Comparison of ENCODE assay signal across 18 cellular contexts in the genomic region with DNA sequence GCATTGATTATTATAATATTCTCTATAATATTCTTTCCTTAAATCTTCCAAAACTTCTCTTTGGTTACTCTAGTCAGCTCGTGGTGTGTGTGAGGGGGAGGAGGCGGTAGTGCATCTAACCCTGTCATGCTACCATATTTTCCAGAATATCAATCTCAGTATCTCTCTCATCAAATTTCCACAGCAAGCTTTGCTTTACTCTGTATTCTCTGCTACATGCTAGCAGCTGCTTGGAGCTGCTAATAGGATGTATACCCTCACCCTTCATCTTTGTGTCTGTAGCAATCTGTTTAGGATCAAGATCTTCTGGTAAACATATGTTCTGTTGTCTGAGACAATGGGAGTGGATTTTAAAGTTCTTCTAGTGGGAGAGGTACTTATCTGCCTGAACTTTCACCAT.
DNase-seq lines count a peak whose midpoint lies in the region; ATAC-seq and TF ChIP-seq lines count a peak whose summit lies in the region.
"Had no signal": no experiment of that assay in that cellular context is flagged by ENCODE, and none has a peak within 500 bp of the region (broad histone marks: within the 10 kb centered on the region; RNA-seq: fewer than 3 reads in every experiment).

No MANE protein-coding gene starts in this region.

- ATAC-seq in SK-N-SH treated with all-trans-retinoic acid at 6 μM for 48 hours (no peak), GM21723 (IDR thresholded peaks at IDR 0.05; ENCODE audit: unreplicated experiment) (no peak), GM19023 (IDR thresholded peaks at IDR 0.05; ENCODE audit: unreplicated experiment) (no peak)
- ATAC-seq: GM23338 had no signal

- WGBS in SK-N-SH (ENCODE audit: low lambda C conversion rate) = 9% methylated on average over 2 of the region's 2 CpGs

- TF ChIP-seq CTCF in SK-N-SH (IDR thresholded peaks at IDR 0.05) = no peak

- no peak overlapping the region for H3K9ac ChIP-seq in SK-N-SH
- H3K9ac ChIP-seq: BLaER1 had no signal

- peaks cover 35% of the 10 kb centered on the region for H3K9me3 Mint-ChIP-seq in activated T-helper 2 cell treated with anti-CD3 and anti-CD28 coated beads, Interferon-gamma antibody, Interleukin-2, Interleukin-4, amounts not matched to agents 10 μg/mL and 5 μg/mL and 100 μg/mL, durations not matched to agents 14 hours and 24 hours and 36 hours
- H3K9me3 Mint-ChIP-seq: GM23338 had no signal

- no peak for TF ChIP-seq EP300 in SK-N-SH (IDR thresholded peaks at IDR 0.05; ENCODE audit: borderline replicate concordance in 1 of 2, low read depth in 1 of 2, low read length in 1 of 2)

- no peaks in the 10 kb centered on the region for H3F3A ChIP-seq in SK-N-SH (replicated peaks; ENCODE audit: insufficient read depth)

- no peak for TF ChIP-seq RAD21 in SK-N-SH (IDR thresholded peaks at IDR 0.05; ENCODE audit: low read length)

- H4K20me1 ChIP-seq in SK-N-SH (ENCODE audit: insufficient read depth) = no peaks in the 10 kb centered on the region
- H4K20me1 ChIP-seq: BLaER1 had no signal

- POLR2A ChIA-PET in SK-N-SH (lab: Yijun Ruan, JAX) = no interaction called here

- no peaks in the 10 kb centered on the region for H3K36me3 Mint-ChIP-seq in activated T-helper 2 cell treated with anti-CD3 and anti-CD28 coated beads, Interferon-gamma antibody, Interleukin-2, Interleukin-4, amounts not matched to agents 10 μg/mL and 5 μg/mL and 100 μg/mL, durations not matched to agents 14 hours and 24 hours and 36 hours (ENCODE audit: low read depth)
- H3K36me3 Mint-ChIP-seq: CD14-positive monocyte; CD4-positive, alpha-beta memory T cell had no signal

- H3K27me3 Mint-ChIP-seq in activated T-helper 2 cell treated with anti-CD3 and anti-CD28 coated beads, Interferon-gamma antibody, Interleukin-2, Interleukin-4, amounts not matched to agents 10 μg/mL and 5 μg/mL and 100 μg/mL, durations not matched to agents 14 hours and 24 hours and 36 hours (ENCODE audit: low read depth) = no peaks in the 10 kb centered on the region
- H3K27me3 Mint-ChIP-seq: CD4-positive, alpha-beta memory T cell had no signal

- CTCF ChIA-PET in SK-N-SH (lab: Yijun Ruan, JAX) = no interaction called here

- H3K4me1 Mint-ChIP-seq in activated T-helper 2 cell treated with anti-CD3 and anti-CD28 coated beads, Interferon-gamma antibody, Interleukin-2, Interleukin-4, amounts not matched to agents 10 μg/mL and 5 μg/mL and 100 μg/mL, durations not matched to agents 14 hours and 24 hours and 36 hours (ENCODE audit: low read depth) = no peaks in the 10 kb centered on the region
- H3K4me1 Mint-ChIP-seq: CD14-positive monocyte; CD4-positive, alpha-beta memory T cell; GM23338 had no signal

- intact Hi-C loops in activated T-helper 2 cell treated with anti-CD3 and anti-CD28 coated beads, Interferon-gamma antibody, Interleukin-2, Interleukin-4, amounts not matched to agents 10 μg/mL and 5 μg/mL and 100 μg/mL, durations not matched to agents 14 hours and 24 hours and 36 hours (cut with micrococcal nuclease) = no loop called here

- H3K27ac ChIP-seq in SK-N-SH (ENCODE audit: low read depth in 2 of 2, low read length in 1 of 2) = no peak overlapping the region
- H3K27ac ChIP-seq: BLaER1, HL-60 had no signal

- H3K9me2 ChIP-seq in SK-N-SH = no peaks in the 10 kb centered on the region

- no peak overlapping the region for H3K4me2 ChIP-seq in SK-N-SH
- H3K4me2 ChIP-seq: BLaER1, GM23338 had no signal

- H3K9me3 ChIP-seq in SK-N-SH = no peaks in the 10 kb centered on the region
- H3K9me3 ChIP-seq: BLaER1 had no signal

- no peak overlapping the region for H3K4me3 Mint-ChIP-seq in activated T-helper 2 cell treated with anti-CD3 and anti-CD28 coated beads, Interferon-gamma antibody, Interleukin-2, Interleukin-4, amounts not matched to agents 10 μg/mL and 5 μg/mL and 100 μg/mL, durations not matched to agents 14 hours and 24 hours and 36 hours (ENCODE audit: low read depth)
- H3K4me3 Mint-ChIP-seq: CD14-positive monocyte; CD4-positive, alpha-beta memory T cell; GM23338 had no signal

- no peaks in the 10 kb centered on the region for H3K27me3 ChIP-seq in SK-N-SH (ENCODE audit: insufficient read depth)
- H3K27me3 ChIP-seq: BLaER1 had no signal

- H3K79me2 ChIP-seq in SK-N-SH (ENCODE audit: insufficient read depth) = no peaks in the 10 kb centered on the region

- H3K4me3 ChIP-seq in SK-N-SH (ENCODE audit: low read depth in 2 of 2, low read length in 1 of 2) = no peak overlapping the region
- H3K4me3 ChIP-seq: BLaER1, GM23338 had no signal

- no peaks in the 10 kb centered on the region for H3K4me1 ChIP-seq in SK-N-SH (ENCODE audit: control insufficient read depth in 1 of 2, insufficient read depth in 2 of 2, low read depth in 1 of 2, low read length in 1 of 2)
- H3K4me1 ChIP-seq: BLaER1 had no signal

- no peak overlapping the region for H2AFZ ChIP-seq in SK-N-SH (ENCODE audit: low read depth)
- H2AFZ ChIP-seq: GM23338 had no signal

- DNase-seq in SK-N-SH (peak; percentile 3), NCI-H82 treated with DMSO at 0.1 percent for 48 hours (lab: John Stamatoyannopoulos, UW; ENCODE audit: unreplicated experiment) (peak; percentile 98), left kidney (ENCODE audit: low read depth, low spot score) (peak; percentile 2)
- no peak for DNase-seq in activated T-helper 2 cell treated with anti-CD3 and anti-CD28 coated beads, Interferon-gamma antibody, Interleukin-2, Interleukin-4, amounts not matched to agents 10 μg/mL and 5 μg/mL and 100 μg/mL, durations not matched to agents 14 hours and 24 hours and 36 hours (ENCODE audit: low spot score)
- DNase-seq: 8988T; CD4-positive, alpha-beta memory T cell; DMS 273 treated with DMSO at 0.1 percent for 48 hours; DMS53; DND-41; EL; HCEC 1CT had no signal

- H3K36me3 ChIP-seq in SK-N-SH (replicated peaks in 1 of 2; ENCODE audit: control insufficient read depth in 1 of 2, insufficient read depth in 2 of 2, low read length in 1 of 2) = no peaks in the 10 kb centered on the region
- H3K36me3 ChIP-seq: BLaER1 had no signal

- H3K27ac Mint-ChIP-seq in activated T-helper 2 cell treated with anti-CD3 and anti-CD28 coated beads, Interferon-gamma antibody, Interleukin-2, Interleukin-4, amounts not matched to agents 10 μg/mL and 5 μg/mL and 100 μg/mL, durations not matched to agents 14 hours and 24 hours and 36 hours = no peak overlapping the region
- H3K27ac Mint-ChIP-seq: CD14-positive monocyte; CD4-positive, alpha-beta memory T cell; GM23338 had no signal

TF ChIP-seq in SK-N-SH, 30 proteins besides CTCF, POLR2A, EP300 and RAD21 (continues in another document):
- TF ChIP-seq NRF1 (IDR thresholded peaks at IDR 0.05; ENCODE audit: low read depth, low read length) (no peak), TCF12 (IDR thresholded peaks at IDR 0.05) (no peak), RCOR1 (IDR thresholded peaks at IDR 0.05; ENCODE audit: low read length) (no peak), EZH2phosphoT487 (IDR thresholded peaks at IDR 0.05; ENCODE audit: borderline replicate concordance, low read depth) (no peak), TAF1 (IDR thresholded peaks at IDR 0.05; ENCODE audit: borderline replicate concordance, low read depth, low read length) (no peak), NFIC (IDR thresholded peaks at IDR 0.05; ENCODE audit: borderline replicate concordance) (no peak), FOXJ3 (CRISPR knock-in tag; IDR thresholded peaks at IDR 0.05) (no peak), RFX5 (IDR thresholded peaks at IDR 0.05; ENCODE audit: low read length) (no peak), CHD2 (IDR thresholded peaks at IDR 0.05; ENCODE audit: low read length, partially characterized antibody) (no peak), FOSL2 (IDR thresholded peaks at IDR 0.05; ENCODE audit: borderline replicate concordance, low read depth) (no peak)
- TF ChIP-seq, protein P1, sequence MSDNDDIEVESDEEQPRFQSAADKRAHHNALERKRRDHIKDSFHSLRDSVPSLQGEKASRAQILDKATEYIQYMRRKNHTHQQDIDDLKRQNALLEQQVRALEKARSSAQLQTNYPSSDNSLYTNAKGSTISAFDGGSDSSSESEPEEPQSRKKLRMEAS (IDR thresholded peaks at IDR 0.05; ENCODE audit: low read depth) = no peak

TF ChIP-seq in SK-N-SH treated with all-trans-retinoic acid at 6 μM for 48 hours, 23 proteins besides CTCF, POLR2A, EP300 and RAD21 (continues in another document):
- TF ChIP-seq ZC3H10 (CRISPR knock-in tag; IDR thresholded peaks at IDR 0.05) (no peak), ZNF8 (CRISPR knock-in tag; IDR thresholded peaks at IDR 0.05) (no peak), CSDC2 (CRISPR knock-in tag; IDR thresholded peaks at IDR 0.05) (no peak), ISL1 (CRISPR knock-in tag; IDR thresholded peaks at IDR 0.05) (no peak), OSR1 (CRISPR knock-in tag; IDR thresholded peaks at IDR 0.05) (no peak), BACH2 (CRISPR knock-in tag; IDR thresholded peaks at IDR 0.05; ENCODE audit: borderline replicate concordance) (no peak), TOX (CRISPR knock-in tag; IDR thresholded peaks at IDR 0.05; ENCODE audit: borderline replicate concordance) (no peak), PPARA (CRISPR knock-in tag; IDR thresholded peaks at IDR 0.05; ENCODE audit: borderline replicate concordance) (no peak), TCF4 (CRISPR knock-in tag; IDR thresholded peaks at IDR 0.05; ENCODE audit: borderline replicate concordance) (no peak), RARB (CRISPR knock-in tag; IDR thresholded peaks at IDR 0.05) (no peak)
- TF ChIP-seq, protein P2, sequence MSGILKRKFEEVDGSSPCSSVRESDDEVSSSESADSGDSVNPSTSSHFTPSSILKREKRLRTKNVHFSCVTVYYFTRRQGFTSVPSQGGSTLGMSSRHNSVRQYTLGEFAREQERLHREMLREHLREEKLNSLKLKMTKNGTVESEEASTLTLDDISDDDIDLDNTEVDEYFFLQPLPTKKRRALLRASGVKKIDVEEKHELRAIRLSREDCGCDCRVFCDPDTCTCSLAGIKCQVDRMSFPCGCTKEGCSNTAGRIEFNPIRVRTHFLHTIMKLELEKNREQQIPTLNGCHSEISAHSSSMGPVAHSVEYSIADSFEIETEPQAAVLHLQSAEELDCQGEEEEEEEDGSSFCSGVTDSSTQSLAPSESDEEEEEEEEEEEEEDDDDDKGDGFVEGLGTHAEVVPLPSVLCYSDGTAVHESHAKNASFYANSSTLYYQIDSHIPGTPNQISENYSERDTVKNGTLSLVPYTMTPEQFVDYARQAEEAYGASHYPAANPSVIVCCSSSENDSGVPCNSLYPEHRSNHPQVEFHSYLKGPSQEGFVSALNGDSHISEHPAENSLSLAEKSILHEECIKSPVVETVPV (CRISPR knock-in tag; IDR thresholded peaks at IDR 0.05) = no peak
- TF ChIP-seq, protein P3, sequence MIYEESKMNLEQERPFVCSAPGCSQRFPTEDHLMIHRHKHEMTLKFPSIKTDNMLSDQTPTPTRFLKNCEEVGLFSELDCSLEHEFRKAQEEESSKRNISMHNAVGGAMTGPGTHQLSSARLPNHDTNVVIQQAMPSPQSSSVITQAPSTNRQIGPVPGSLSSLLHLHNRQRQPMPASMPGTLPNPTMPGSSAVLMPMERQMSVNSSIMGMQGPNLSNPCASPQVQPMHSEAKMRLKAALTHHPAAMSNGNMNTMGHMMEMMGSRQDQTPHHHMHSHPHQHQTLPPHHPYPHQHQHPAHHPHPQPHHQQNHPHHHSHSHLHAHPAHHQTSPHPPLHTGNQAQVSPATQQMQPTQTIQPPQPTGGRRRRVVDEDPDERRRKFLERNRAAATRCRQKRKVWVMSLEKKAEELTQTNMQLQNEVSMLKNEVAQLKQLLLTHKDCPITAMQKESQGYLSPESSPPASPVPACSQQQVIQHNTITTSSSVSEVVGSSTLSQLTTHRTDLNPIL (CRISPR knock-in tag; IDR thresholded peaks at IDR 0.05; ENCODE audit: low read depth) = no peak
